1 cellular context compared by ENCODE assay signal in the genomic region with DNA sequence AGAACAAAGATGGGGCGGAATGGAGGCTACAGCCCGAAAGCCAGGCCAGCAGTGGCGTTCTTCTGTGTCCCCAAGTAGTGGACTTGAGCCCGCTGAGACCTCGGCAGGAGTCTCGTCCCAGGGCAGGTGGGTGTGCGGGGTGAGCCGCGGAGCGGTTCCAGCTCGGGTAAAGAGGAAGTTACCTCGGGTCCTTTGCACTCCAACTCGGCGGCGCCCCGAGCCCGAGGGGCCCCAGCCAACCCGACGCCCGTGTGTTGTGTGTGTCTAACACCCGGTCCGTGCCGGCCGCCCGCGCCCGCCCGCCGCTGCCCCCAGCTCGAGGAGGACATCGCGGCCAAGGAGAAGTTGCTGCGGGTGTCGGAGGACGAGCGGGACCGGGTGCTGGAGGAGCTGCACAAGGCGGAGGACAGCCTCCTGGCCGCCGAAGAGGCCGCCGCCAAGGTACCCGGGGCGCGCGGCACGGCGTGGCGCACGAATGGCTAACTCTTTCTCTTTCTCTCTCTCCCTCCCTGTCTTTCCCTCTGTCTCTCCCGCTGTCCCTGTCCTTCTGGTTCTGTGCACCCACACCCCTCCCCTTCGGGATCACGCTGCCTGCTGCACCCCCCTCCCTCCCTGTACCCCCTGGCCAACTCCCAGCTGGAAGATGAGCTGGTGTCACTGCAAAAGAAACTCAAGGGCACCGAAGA.
A peak's percentile ranks its signal among the peaks of the same experiment; 100 is the strongest.
TF ChIP-seq lines count a peak whose summit lies in the region.

No MANE protein-coding gene starts in this region.

TF ChIP-seq in HepG2, 621 proteins besides CTCF, POLR2A, EP300 and RAD21 (continued from another document and continues in another):
- TF ChIP-seq, protein P1, sequence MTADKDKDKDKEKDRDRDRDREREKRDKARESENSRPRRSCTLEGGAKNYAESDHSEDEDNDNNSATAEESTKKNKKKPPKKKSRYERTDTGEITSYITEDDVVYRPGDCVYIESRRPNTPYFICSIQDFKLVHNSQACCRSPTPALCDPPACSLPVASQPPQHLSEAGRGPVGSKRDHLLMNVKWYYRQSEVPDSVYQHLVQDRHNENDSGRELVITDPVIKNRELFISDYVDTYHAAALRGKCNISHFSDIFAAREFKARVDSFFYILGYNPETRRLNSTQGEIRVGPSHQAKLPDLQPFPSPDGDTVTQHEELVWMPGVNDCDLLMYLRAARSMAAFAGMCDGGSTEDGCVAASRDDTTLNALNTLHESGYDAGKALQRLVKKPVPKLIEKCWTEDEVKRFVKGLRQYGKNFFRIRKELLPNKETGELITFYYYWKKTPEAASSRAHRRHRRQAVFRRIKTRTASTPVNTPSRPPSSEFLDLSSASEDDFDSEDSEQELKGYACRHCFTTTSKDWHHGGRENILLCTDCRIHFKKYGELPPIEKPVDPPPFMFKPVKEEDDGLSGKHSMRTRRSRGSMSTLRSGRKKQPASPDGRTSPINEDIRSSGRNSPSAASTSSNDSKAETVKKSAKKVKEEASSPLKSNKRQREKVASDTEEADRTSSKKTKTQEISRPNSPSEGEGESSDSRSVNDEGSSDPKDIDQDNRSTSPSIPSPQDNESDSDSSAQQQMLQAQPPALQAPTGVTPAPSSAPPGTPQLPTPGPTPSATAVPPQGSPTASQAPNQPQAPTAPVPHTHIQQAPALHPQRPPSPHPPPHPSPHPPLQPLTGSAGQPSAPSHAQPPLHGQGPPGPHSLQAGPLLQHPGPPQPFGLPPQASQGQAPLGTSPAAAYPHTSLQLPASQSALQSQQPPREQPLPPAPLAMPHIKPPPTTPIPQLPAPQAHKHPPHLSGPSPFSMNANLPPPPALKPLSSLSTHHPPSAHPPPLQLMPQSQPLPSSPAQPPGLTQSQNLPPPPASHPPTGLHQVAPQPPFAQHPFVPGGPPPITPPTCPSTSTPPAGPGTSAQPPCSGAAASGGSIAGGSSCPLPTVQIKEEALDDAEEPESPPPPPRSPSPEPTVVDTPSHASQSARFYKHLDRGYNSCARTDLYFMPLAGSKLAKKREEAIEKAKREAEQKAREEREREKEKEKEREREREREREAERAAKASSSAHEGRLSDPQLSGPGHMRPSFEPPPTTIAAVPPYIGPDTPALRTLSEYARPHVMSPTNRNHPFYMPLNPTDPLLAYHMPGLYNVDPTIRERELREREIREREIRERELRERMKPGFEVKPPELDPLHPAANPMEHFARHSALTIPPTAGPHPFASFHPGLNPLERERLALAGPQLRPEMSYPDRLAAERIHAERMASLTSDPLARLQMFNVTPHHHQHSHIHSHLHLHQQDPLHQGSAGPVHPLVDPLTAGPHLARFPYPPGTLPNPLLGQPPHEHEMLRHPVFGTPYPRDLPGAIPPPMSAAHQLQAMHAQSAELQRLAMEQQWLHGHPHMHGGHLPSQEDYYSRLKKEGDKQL (CRISPR knock-in tag; IDR thresholded peaks at IDR 0.05; ENCODE audit: low read depth): no peak
- TF ChIP-seq XBP1 (CRISPR knock-in tag; IDR thresholded peaks at IDR 0.05) (no peak), PPARG (CRISPR knock-in tag; conservative IDR thresholded peaks at IDR 0.05) (no peak), ZNF777 (CRISPR knock-in tag; IDR thresholded peaks at IDR 0.05) (peak; percentile 83), RBFOX2 (IDR thresholded peaks at IDR 0.05; ENCODE audit: low read depth, low read length) (peak; percentile 73), IKZF4 (CRISPR knock-in tag; IDR thresholded peaks at IDR 0.05; ENCODE audit: borderline replicate concordance, low read depth, not compliant biosample characterization) (peak; percentile 45), KDM2A (CRISPR knock-in tag; IDR thresholded peaks at IDR 0.05; ENCODE audit: borderline replicate concordance, low read depth) (0 out of 2 replicates have a peak, but pooled peaks have one; percentile 20), ZFX (CRISPR knock-in tag; IDR thresholded peaks at IDR 0.05; ENCODE audit: low read depth) (peak; percentile 39; the same call in 1 of the 2 replicates), ZNF703 (CRISPR knock-in tag; IDR thresholded peaks at IDR 0.05; ENCODE audit: borderline replicate concordance) (no peak), GABPB1 (CRISPR knock-in tag; IDR thresholded peaks at IDR 0.05) (peak; percentile 55; the same call in 1 of the 2 replicates), MTA1 (CRISPR knock-in tag; IDR thresholded peaks at IDR 0.05; ENCODE audit: borderline replicate concordance) (peak; percentile 43; the same call in 1 of the 2 replicates), MTF2 (CRISPR knock-in tag; IDR thresholded peaks at IDR 0.05; ENCODE audit: borderline replicate concordance) (0 out of 2 replicates have a peak, but pooled peaks have one; percentile 25), U2AF1 (optimal IDR thresholded peaks at IDR 0.05; ENCODE audit: low read depth, low read length) (no peak), GATAD2A (CRISPR knock-in tag; IDR thresholded peaks at IDR 0.05) (no peak), MYC (CRISPR knock-in tag; IDR thresholded peaks at IDR 0.05; ENCODE audit: borderline replicate concordance) (peak; percentile 40; the same call in 1 of the 2 replicates), ZNF780A (CRISPR knock-in tag; IDR thresholded peaks at IDR 0.05) (no peak), PHF8 (CRISPR knock-in tag; IDR thresholded peaks at IDR 0.05) (0 out of 2 replicates have a peak, but pooled peaks have one; percentile 39), CEBPG (CRISPR knock-in tag; IDR thresholded peaks at IDR 0.05) (no peak), ASH2L (IDR thresholded peaks at IDR 0.05; ENCODE audit: insufficient read length, low read depth, low read length) (no peak), ZFP82 (CRISPR knock-in tag; IDR thresholded peaks at IDR 0.05; ENCODE audit: borderline replicate concordance) (no peak), ZNF33A (CRISPR knock-in tag; IDR thresholded peaks at IDR 0.05; ENCODE audit: borderline replicate concordance) (no peak), AGO2 (optimal IDR thresholded peaks at IDR 0.05; ENCODE audit: low read depth, low read length) (peak; percentile 52), ZSCAN31 (CRISPR knock-in tag; IDR thresholded peaks at IDR 0.05; ENCODE audit: low read depth) (no peak), ZNF572 (CRISPR knock-in tag; IDR thresholded peaks at IDR 0.05) (no peak)
- TF ChIP-seq, protein P2, sequence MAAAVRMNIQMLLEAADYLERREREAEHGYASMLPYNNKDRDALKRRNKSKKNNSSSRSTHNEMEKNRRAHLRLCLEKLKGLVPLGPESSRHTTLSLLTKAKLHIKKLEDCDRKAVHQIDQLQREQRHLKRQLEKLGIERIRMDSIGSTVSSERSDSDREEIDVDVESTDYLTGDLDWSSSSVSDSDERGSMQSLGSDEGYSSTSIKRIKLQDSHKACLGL (CRISPR knock-in tag; IDR thresholded peaks at IDR 0.05): peak; percentile 62; the same call in 1 of the 2 replicates
- TF ChIP-seq, protein P3, sequence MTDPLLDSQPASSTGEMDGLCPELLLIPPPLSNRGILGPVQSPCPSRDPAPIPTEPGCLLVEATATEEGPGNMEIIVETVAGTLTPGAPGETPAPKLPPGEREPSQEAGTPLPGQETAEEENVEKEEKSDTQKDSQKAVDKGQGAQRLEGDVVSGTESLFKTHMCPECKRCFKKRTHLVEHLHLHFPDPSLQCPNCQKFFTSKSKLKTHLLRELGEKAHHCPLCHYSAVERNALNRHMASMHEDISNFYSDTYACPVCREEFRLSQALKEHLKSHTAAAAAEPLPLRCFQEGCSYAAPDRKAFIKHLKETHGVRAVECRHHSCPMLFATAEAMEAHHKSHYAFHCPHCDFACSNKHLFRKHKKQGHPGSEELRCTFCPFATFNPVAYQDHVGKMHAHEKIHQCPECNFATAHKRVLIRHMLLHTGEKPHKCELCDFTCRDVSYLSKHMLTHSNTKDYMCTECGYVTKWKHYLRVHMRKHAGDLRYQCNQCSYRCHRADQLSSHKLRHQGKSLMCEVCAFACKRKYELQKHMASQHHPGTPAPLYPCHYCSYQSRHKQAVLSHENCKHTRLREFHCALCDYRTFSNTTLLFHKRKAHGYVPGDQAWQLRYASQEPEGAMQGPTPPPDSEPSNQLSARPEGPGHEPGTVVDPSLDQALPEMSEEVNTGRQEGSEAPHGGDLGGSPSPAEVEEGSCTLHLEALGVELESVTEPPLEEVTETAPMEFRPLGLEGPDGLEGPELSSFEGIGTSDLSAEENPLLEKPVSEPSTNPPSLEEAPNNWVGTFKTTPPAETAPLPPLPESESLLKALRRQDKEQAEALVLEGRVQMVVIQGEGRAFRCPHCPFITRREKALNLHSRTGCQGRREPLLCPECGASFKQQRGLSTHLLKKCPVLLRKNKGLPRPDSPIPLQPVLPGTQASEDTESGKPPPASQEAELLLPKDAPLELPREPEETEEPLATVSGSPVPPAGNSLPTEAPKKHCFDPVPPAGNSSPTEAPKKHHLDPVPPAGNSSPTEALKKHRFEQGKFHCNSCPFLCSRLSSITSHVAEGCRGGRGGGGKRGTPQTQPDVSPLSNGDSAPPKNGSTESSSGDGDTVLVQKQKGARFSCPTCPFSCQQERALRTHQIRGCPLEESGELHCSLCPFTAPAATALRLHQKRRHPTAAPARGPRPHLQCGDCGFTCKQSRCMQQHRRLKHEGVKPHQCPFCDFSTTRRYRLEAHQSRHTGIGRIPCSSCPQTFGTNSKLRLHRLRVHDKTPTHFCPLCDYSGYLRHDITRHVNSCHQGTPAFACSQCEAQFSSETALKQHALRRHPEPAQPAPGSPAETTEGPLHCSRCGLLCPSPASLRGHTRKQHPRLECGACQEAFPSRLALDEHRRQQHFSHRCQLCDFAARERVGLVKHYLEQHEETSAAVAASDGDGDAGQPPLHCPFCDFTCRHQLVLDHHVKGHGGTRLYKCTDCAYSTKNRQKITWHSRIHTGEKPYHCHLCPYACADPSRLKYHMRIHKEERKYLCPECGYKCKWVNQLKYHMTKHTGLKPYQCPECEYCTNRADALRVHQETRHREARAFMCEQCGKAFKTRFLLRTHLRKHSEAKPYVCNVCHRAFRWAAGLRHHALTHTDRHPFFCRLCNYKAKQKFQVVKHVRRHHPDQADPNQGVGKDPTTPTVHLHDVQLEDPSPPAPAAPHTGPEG (CRISPR knock-in tag; IDR thresholded peaks at IDR 0.05): 0 out of 2 replicates have a peak, but pooled peaks have one; percentile 33
- TF ChIP-seq, protein P4, sequence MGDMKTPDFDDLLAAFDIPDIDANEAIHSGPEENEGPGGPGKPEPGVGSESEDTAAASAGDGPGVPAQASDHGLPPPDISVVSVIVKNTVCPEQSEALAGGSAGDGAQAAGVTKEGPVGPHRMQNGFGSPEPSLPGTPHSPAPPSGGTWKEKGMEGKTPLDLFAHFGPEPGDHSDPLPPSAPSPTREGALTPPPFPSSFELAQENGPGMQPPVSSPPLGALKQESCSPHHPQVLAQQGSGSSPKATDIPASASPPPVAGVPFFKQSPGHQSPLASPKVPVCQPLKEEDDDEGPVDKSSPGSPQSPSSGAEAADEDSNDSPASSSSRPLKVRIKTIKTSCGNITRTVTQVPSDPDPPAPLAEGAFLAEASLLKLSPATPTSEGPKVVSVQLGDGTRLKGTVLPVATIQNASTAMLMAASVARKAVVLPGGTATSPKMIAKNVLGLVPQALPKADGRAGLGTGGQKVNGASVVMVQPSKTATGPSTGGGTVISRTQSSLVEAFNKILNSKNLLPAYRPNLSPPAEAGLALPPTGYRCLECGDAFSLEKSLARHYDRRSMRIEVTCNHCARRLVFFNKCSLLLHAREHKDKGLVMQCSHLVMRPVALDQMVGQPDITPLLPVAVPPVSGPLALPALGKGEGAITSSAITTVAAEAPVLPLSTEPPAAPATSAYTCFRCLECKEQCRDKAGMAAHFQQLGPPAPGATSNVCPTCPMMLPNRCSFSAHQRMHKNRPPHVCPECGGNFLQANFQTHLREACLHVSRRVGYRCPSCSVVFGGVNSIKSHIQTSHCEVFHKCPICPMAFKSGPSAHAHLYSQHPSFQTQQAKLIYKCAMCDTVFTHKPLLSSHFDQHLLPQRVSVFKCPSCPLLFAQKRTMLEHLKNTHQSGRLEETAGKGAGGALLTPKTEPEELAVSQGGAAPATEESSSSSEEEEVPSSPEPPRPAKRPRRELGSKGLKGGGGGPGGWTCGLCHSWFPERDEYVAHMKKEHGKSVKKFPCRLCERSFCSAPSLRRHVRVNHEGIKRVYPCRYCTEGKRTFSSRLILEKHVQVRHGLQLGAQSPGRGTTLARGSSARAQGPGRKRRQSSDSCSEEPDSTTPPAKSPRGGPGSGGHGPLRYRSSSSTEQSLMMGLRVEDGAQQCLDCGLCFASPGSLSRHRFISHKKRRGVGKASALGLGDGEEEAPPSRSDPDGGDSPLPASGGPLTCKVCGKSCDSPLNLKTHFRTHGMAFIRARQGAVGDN (CRISPR knock-in tag; IDR thresholded peaks at IDR 0.05): peak; percentile 74
- TF ChIP-seq, protein P5, sequence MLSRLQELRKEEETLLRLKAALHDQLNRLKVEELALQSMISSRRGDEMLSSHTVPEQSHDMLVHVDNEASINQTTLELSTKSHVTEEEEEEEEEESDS (CRISPR knock-in tag; IDR thresholded peaks at IDR 0.05; ENCODE audit: borderline replicate concordance): no peak
- TF ChIP-seq, protein P6, sequence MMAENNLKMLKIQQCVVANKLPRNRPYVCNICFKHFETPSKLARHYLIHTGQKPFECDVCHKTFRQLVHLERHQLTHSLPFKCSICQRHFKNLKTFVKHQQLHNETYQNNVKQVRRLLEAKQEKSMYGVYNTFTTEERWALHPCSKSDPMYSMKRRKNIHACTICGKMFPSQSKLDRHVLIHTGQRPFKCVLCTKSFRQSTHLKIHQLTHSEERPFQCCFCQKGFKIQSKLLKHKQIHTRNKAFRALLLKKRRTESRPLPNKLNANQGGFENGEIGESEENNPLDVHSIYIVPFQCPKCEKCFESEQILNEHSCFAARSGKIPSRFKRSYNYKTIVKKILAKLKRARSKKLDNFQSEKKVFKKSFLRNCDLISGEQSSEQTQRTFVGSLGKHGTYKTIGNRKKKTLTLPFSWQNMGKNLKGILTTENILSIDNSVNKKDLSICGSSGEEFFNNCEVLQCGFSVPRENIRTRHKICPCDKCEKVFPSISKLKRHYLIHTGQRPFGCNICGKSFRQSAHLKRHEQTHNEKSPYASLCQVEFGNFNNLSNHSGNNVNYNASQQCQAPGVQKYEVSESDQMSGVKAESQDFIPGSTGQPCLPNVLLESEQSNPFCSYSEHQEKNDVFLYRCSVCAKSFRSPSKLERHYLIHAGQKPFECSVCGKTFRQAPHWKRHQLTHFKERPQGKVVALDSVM (CRISPR knock-in tag; IDR thresholded peaks at IDR 0.05): peak; percentile 62; the same call in 1 of the 2 replicates
- TF ChIP-seq, protein P7, sequence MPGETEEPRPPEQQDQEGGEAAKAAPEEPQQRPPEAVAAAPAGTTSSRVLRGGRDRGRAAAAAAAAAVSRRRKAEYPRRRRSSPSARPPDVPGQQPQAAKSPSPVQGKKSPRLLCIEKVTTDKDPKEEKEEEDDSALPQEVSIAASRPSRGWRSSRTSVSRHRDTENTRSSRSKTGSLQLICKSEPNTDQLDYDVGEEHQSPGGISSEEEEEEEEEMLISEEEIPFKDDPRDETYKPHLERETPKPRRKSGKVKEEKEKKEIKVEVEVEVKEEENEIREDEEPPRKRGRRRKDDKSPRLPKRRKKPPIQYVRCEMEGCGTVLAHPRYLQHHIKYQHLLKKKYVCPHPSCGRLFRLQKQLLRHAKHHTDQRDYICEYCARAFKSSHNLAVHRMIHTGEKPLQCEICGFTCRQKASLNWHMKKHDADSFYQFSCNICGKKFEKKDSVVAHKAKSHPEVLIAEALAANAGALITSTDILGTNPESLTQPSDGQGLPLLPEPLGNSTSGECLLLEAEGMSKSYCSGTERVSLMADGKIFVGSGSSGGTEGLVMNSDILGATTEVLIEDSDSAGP (CRISPR knock-in tag; IDR thresholded peaks at IDR 0.05; ENCODE audit: borderline replicate concordance): peak; percentile 71; the same call in 1 of the 2 replicates
